In the genomic region with DNA sequence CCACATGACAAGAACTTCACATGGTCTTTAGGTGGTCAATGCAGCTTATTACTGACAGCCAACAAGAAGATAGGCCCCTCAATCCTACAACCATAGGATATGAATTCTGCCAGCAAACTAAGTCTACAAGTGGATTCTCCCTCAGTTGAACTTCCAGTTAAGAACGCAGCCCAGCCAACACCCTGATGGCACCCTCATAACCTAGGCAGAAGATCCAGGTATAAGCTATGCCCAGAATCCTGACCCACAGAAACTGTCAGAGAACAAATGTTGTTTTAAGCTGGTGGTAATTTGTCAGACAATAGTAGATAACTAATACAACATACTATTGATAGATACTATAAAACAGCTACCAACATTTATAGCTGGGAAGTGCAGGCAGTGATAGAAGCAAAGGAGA, we compare ENCODE assay signal across 18 cellular contexts. TPM values are rescaled to one million over a fixed set of nuclear protein-coding genes. Genes with fewer than 3 reads are reported as not detected.
DNase-seq lines count a peak whose midpoint lies in the region; ATAC-seq and TF ChIP-seq lines count a peak whose summit lies in the region.
"Had no signal": no experiment of that assay in that cellular context is flagged by ENCODE, and none has a peak within 500 bp of the region (broad histone marks: within the 10 kb centered on the region; RNA-seq: fewer than 3 reads in every experiment).

No MANE protein-coding gene starts in this region.

- H3K27me3 ChIP-seq in Loucy (ENCODE audit: insufficient read depth, low read length, poor library complexity, severe bottlenecking) (no peaks in the 10 kb centered on the region), endodermal cell (ENCODE audit: control insufficient read depth, insufficient read depth, low read length, poor library complexity, severe bottlenecking) (no peaks in the 10 kb centered on the region), thyroid gland (no peaks in the 10 kb centered on the region), PC-9 (ENCODE audit: insufficient read depth, low read depth) (no peaks in the 10 kb centered on the region)
- H3K27me3 ChIP-seq: BE2C had no signal

- H3K27ac Mint-ChIP-seq in endodermal cell (no peak overlapping the region), mesothelial cell of epicardium (peak overlapping the region; percentile 73)
- H3K27ac Mint-ChIP-seq: CD4-positive, alpha-beta T cell; IgD-negative memory B cell had no signal

- H3K27me3 Mint-ChIP-seq in endodermal cell (ENCODE audit: insufficient read depth) (no peaks in the 10 kb centered on the region), mesothelial cell of epicardium (ENCODE audit: low read depth) (no peaks in the 10 kb centered on the region)
- H3K27me3 Mint-ChIP-seq in activated T-cell treated with anti-CD3 and anti-CD28 coated beads, Interleukin-2, amount 50 U/mL, for 4 hours (ENCODE audit: low read depth): no peaks in the 10 kb centered on the region
- H3K27me3 Mint-ChIP-seq: CD4-positive, alpha-beta T cell; IgD-negative memory B cell had no signal

- TF ChIP-seq POLR2A in thyroid gland (IDR thresholded peaks at IDR 0.05): no peak

- WGBS in endodermal cell (ENCODE audit: insufficient coverage in 1 of 2, insufficient read length in 1 of 2), 2 experiments: 91% methylated on average over 1 of the region's 1 CpG; no CpG with 5 or more reads in 1 of the 2 experiments
- 88 to 100% methylated on average over 1 of the region's 1 CpG for WGBS in thyroid gland, 2 donors

- H3K9me3 ChIP-seq in Loucy (ENCODE audit: insufficient read depth, low read depth, low read length) (0 out of 2 replicates have a peak, but pooled peaks cover 7% of the 10 kb centered on the region), endodermal cell (ENCODE audit: control insufficient read depth, low read length) (no peaks in the 10 kb centered on the region), thyroid gland (no peaks in the 10 kb centered on the region), PC-9 (ENCODE audit: insufficient read depth, low read depth) (peaks cover 10% of the 10 kb centered on the region)
- H3K9me3 ChIP-seq: BE2C, Caco-2 had no signal

- TF ChIP-seq CTCF in Loucy (conservative IDR thresholded peaks at IDR 0.05; ENCODE audit: low read length) (no peak), endodermal cell (conservative IDR thresholded peaks at IDR 0.05) (no peak), mesothelial cell of epicardium (IDR thresholded peaks at IDR 0.05; ENCODE audit: unreplicated experiment) (no peak), thyroid gland (IDR thresholded peaks at IDR 0.05) (no peak), PC-9 (conservative IDR thresholded peaks at IDR 0.05) (no peak)

- H3K27ac ChIP-seq in endodermal cell (ENCODE audit: low read depth, low read length) (no peak overlapping the region), thyroid gland (peak overlapping the region; percentile 19 to 57 (median 27)), PC-9 (no peak overlapping the region)
- H3K27ac ChIP-seq: GM23248, HL-60 had no signal

- peaks cover 76% of the 10 kb centered on the region for H3K79me2 ChIP-seq in Loucy (ENCODE audit: insufficient read depth, low read length)
- H3K79me2 ChIP-seq in PC-9 (ENCODE audit: low read depth): peaks cover 48% of the 10 kb centered on the region

- H3K9ac ChIP-seq in Loucy (ENCODE audit: low read depth, low read length, poor library complexity, severe bottlenecking): peak overlapping the region; percentile 21
- no peak overlapping the region for H3K9ac ChIP-seq in endodermal cell (ENCODE audit: extremely low read depth, low read length, poor library complexity, severe bottlenecking)
- H3K9ac ChIP-seq: GM23248 had no signal

- H3K9me2 ChIP-seq in Loucy (replicated peaks; ENCODE audit: low read depth, low read length): no peaks in the 10 kb centered on the region
- H3K9me2 ChIP-seq in PC-9 (ENCODE audit: insufficient read depth): 0 out of 2 replicates have a peak, but pooled peaks cover 4% of the 10 kb centered on the region

- H3K4me3 ChIP-seq in Loucy (ENCODE audit: low read length, poor library complexity, severe bottlenecking): no peak overlapping the region
- H3K4me3 ChIP-seq in endodermal cell (ENCODE audit: low read length): peak overlapping the region; percentile 32
- H3K4me3 ChIP-seq in thyroid gland (replicated peaks in 1 of 3): no peak overlapping the region
- no peak overlapping the region for H3K4me3 ChIP-seq in PC-9
- H3K4me3 ChIP-seq: GM23248 had no signal

- intact Hi-C loops in thyroid gland (cut with DNase I): no loop called here
- intact Hi-C loops in PC-9 (cut with micrococcal nuclease; ENCODE audit: unreplicated experiment): no loop called here

- H3K4me2 ChIP-seq in Loucy (ENCODE audit: low read depth, low read length, poor library complexity, severe bottlenecking): peak overlapping the region; percentile 39
- no peak overlapping the region for H3K4me2 ChIP-seq in PC-9

- peaks cover 25% of the 10 kb centered on the region for H3K4me1 ChIP-seq in Loucy (ENCODE audit: insufficient read depth, low read length, poor library complexity, severe bottlenecking)
- peaks cover 10% of the 10 kb centered on the region for H3K4me1 ChIP-seq in endodermal cell (ENCODE audit: control insufficient read depth, insufficient read depth, low read length)
- peaks cover 12 to 14% of the 10 kb centered on the region in 2 donors for H3K4me1 ChIP-seq in thyroid gland
- H3K4me1 ChIP-seq in PC-9 (replicated peaks; ENCODE audit: insufficient read depth): no peaks in the 10 kb centered on the region

- CTCF ChIA-PET in PC-9 (lab: Charles Lee): no interaction called here

- H2AFZ ChIP-seq in Loucy (ENCODE audit: low read length) (no peak overlapping the region), PC-9 (no peak overlapping the region)
- H2AFZ ChIP-seq: GM23248 had no signal

- H3K9me3 Mint-ChIP-seq in endodermal cell (no peaks in the 10 kb centered on the region), mesothelial cell of epicardium (peaks cover 15% of the 10 kb centered on the region)
- peaks cover 7% of the 10 kb centered on the region for H3K9me3 Mint-ChIP-seq in activated T-cell treated with anti-CD3 and anti-CD28 coated beads, Interleukin-2, amount 50 U/mL, for 4 hours
- H3K9me3 Mint-ChIP-seq: CD4-positive, alpha-beta T cell; IgD-negative memory B cell had no signal

- POLR2A ChIA-PET in PC-9 (lab: Charles Lee; ENCODE audit: unreplicated experiment): no interaction called here

- peaks cover 27% of the 10 kb centered on the region for H3K4me1 Mint-ChIP-seq in endodermal cell
- peaks cover 14% of the 10 kb centered on the region for H3K4me1 Mint-ChIP-seq in mesothelial cell of epicardium
- H3K4me1 Mint-ChIP-seq in activated T-cell treated with anti-CD3 and anti-CD28 coated beads, Interleukin-2, amount 50 U/mL, for 4 hours (ENCODE audit: low read depth): peaks cover 23% of the 10 kb centered on the region

- H3F3A ChIP-seq in Loucy (ENCODE audit: low read depth) (no peaks in the 10 kb centered on the region), PC-9 (ENCODE audit: insufficient read depth, low read depth) (no peaks in the 10 kb centered on the region)

- no peak overlapping the region for H3K4me3 Mint-ChIP-seq in endodermal cell
- no peak overlapping the region for H3K4me3 Mint-ChIP-seq in mesothelial cell of epicardium
- no peak overlapping the region for H3K4me3 Mint-ChIP-seq in activated T-cell treated with anti-CD3 and anti-CD28 coated beads, Interleukin-2, amount 50 U/mL, for 4 hours
- H3K4me3 Mint-ChIP-seq: CD4-positive, alpha-beta T cell; IgD-negative memory B cell had no signal

- DNase-seq in endodermal cell (no peak), mesothelial cell of epicardium (ENCODE audit: low spot score in 2 of 2, unreplicated experiment in 2 of 2) (no peak), thyroid gland (no peak), NCI-H1092 treated with DMSO at 0.1 percent for 48 hours (lab: John Stamatoyannopoulos, UW) (no peak), GDM1 (lab: John Stamatoyannopoulos, UW) (no peak), PC-9 (no peak)
- DNase-seq in activated T-cell treated with anti-CD3 and anti-CD28 coated beads, Interleukin-2, amount 50 U/mL, for 4 hours: no peak
- DNase-seq: ACHN; BE2C; C1 segment of cervical spinal cord; CD4-positive, alpha-beta T cell; GM23248; HCEC 1CT had no signal

- H3K36me3 Mint-ChIP-seq in endodermal cell (ENCODE audit: low read depth) (peaks cover 22% of the 10 kb centered on the region), mesothelial cell of epicardium (peaks cover 17% of the 10 kb centered on the region)
- peaks cover 17% of the 10 kb centered on the region for H3K36me3 Mint-ChIP-seq in activated T-cell treated with anti-CD3 and anti-CD28 coated beads, Interleukin-2, amount 50 U/mL, for 4 hours (ENCODE audit: insufficient read depth)

- no peaks in the 10 kb centered on the region for H4K20me1 ChIP-seq in Loucy (ENCODE audit: insufficient read depth, low read length, poor library complexity, severe bottlenecking)
- peaks cover 8% of the 10 kb centered on the region; the same call in 1 of the 2 replicates for H4K20me1 ChIP-seq in PC-9 (ENCODE audit: insufficient read depth)

- BruUV-seq in PC-9 (replicated peaks; lab: Mats Ljungman, UMichigan): no TSS peak

- H3K36me3 ChIP-seq in Loucy (ENCODE audit: insufficient read depth, low read length) (peaks cover 16% of the 10 kb centered on the region), endodermal cell (ENCODE audit: control insufficient read depth, insufficient read depth, low read length) (peaks cover 13% of the 10 kb centered on the region), thyroid gland (peaks cover 0 to 1% of the 10 kb centered on the region in 2 donors), PC-9 (ENCODE audit: low read depth) (peaks cover 15% of the 10 kb centered on the region)

- ATAC-seq in activated T-cell treated with anti-CD3 and anti-CD28 coated beads, Interleukin-2, amount 50 U/mL, for 4 hours: no peak
- ATAC-seq: HepG2 had no signal

RNA-seq across cellular contexts. Expression of a gene that starts 38.8 kb away (rescaled TPM):
- total RNA-seq in endodermal cell: 10 to 100 TPM; 29.5 to 31.4 TPM
- polyA plus RNA-seq in endodermal cell (2013, experiment 1 of 2): 23.4 TPM
- polyA plus RNA-seq in endodermal cell (2013, experiment 2 of 2): 24.6 TPM
- total RNA-seq in mesothelial cell of epicardium: 29.9 to 33.0 TPM (median 32.6 TPM) in 3 replicates
- 10 to 100 TPM; 44.4 to 58.7 (median 48.7) TPM for total RNA-seq in thyroid gland
- 38.1 and 39.8 TPM in 2 replicates for total RNA-seq in PC-9 (2021)
- total RNA-seq in activated T-cell treated with anti-CD3 and anti-CD28 coated beads, Interleukin-2, amount 50 U/mL, for 4 hours: 10 to 100 TPM; 29.3 to 30.2 (median 29.5) TPM

Comparison
In these comparisons a context has a peak if more than half of its experiments do, and no peak if none do; other contexts are left out.
1. H3K27ac ChIP-seq: peak in thyroid gland (3 of 3); none in endodermal cell (single experiment) and PC-9 (single experiment).